Comparison of ENCODE assay signal across 8 cellular contexts in the genomic region with DNA sequence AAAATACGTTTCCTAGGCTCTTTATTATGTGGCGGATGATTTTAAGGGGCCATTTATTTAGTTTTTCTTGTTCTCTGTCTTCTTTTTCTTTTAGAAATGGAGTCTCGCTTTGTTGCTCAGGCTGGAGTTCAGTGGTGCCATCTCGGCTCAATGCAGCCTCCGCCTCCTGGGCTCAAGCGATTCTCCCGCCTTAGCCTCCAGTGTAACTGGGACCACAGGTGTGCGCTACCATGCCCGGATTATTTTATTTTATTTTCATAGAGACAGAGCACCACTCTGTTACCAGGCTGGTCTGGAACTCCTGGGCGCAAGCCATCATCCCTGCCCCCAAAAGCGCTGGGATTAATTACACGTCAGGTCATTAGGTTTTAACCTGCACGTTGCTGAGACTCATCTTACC. TPM values are rescaled to one million over a fixed set of nuclear protein-coding genes. Genes with fewer than 3 reads are reported as not detected.
DNase-seq lines count a peak whose midpoint lies in the region; ATAC-seq and TF ChIP-seq lines count a peak whose summit lies in the region.

No MANE protein-coding gene starts in this region.

- H3K27me3 ChIP-seq in SJSA1 (replicated peaks) (no peaks in the 10 kb centered on the region), esophagus squamous epithelium (no peaks in the 10 kb centered on the region), rectal smooth muscle tissue (ENCODE audit: control insufficient read depth, insufficient read depth, low read length) (no peaks in the 10 kb centered on the region)

- no peak for TF ChIP-seq CTCF in GM12865 (IDR thresholded peaks at IDR 0.05; ENCODE audit: insufficient read depth, low read depth, low read length, missing control alignments)
- TF ChIP-seq CTCF in esophagus squamous epithelium (IDR thresholded peaks at IDR 0.05) = no peak

- intact Hi-C loops in esophagus squamous epithelium (cut with DNase I) = no loop called here

- H3K9ac ChIP-seq in rectal smooth muscle tissue (ENCODE audit: low read length) = peak overlapping the region; percentile 40

- H3K4me3 ChIP-seq in GM12865 (ENCODE audit: low read depth, low read length) = peak overlapping the region; percentile 92
- H3K4me3 ChIP-seq in SJSA1 = peak overlapping the region; percentile 95
- peak overlapping the region in 3 of 4 donors; percentile 61 to 83 (median 78) for H3K4me3 ChIP-seq in esophagus squamous epithelium
- peak overlapping the region; percentile 78 for H3K4me3 ChIP-seq in rectal smooth muscle tissue (ENCODE audit: low read length)

- TF ChIP-seq POLR2A in esophagus squamous epithelium (IDR thresholded peaks at IDR 0.05) = no peak

- H3K27ac ChIP-seq in SJSA1 (peak overlapping the region; percentile 95), esophagus squamous epithelium (peak overlapping the region; percentile 72 to 91 (median 90)), rectal smooth muscle tissue (ENCODE audit: low read depth, low read length) (peak overlapping the region; percentile 87)

- no peaks in the 10 kb centered on the region for H3K9me3 ChIP-seq in SJSA1 (replicated peaks)
- no peaks in the 10 kb centered on the region for H3K9me3 ChIP-seq in esophagus squamous epithelium

- H3K4me1 ChIP-seq in SJSA1 (replicated peaks) (peaks cover 16% of the 10 kb centered on the region), esophagus squamous epithelium (peaks cover 0 to 21% (median 4%) of the 10 kb centered on the region in 3 donors), rectal smooth muscle tissue (ENCODE audit: control insufficient read depth, insufficient read depth, low read length) (peaks cover 3% of the 10 kb centered on the region)

- 78% methylated on average over 12 to 13 of the region's 13 CpGs for WGBS in esophagus squamous epithelium, 2 donors

- peaks cover 24% of the 10 kb centered on the region for H3K36me3 ChIP-seq in SJSA1
- no peaks in the 10 kb centered on the region for H3K36me3 ChIP-seq in esophagus squamous epithelium
- H3K36me3 ChIP-seq in rectal smooth muscle tissue (ENCODE audit: control insufficient read depth, insufficient read depth, low read length) = no peaks in the 10 kb centered on the region

- no peak for ATAC-seq in HG03565 (IDR thresholded peaks at IDR 0.05; ENCODE audit: unreplicated experiment)

- DNase-seq in GM12865 (ENCODE audit: low read depth) (no peak), SJSA1 (ENCODE audit: low read depth in 1 of 2, low spot score in 2 of 2) (no peak), esophagus squamous epithelium (lab: John Stamatoyannopoulos, UW) (no peak), islet precursor cell (no peak), NCI-H1930 (lab: John Stamatoyannopoulos, UW) (no peak)
- DNase-seq in stimulated activated naive CD4-positive, alpha-beta T cell treated with Interleukin-2 at 50 U/mL for 16 hours (lab: John Stamatoyannopoulos, UW) = no peak

RNA-seq across cellular contexts. Expression of a gene that starts 1.6 kb away (rescaled TPM):
- 24.8 and 25.4 TPM in 2 replicates for total RNA-seq in SJSA1 (2014; rRNA removed; shearing (Covaris generic))
- 10 to 100 TPM in 2 of 4 donors, 1 to 10 TPM in 2; 2.4 to 19.2 (median 8.0) TPM for total RNA-seq in esophagus squamous epithelium
